Comparison of ENCODE assay signal across 7 cellular contexts in genomic region chr21:31559368-31560119, GRCh38.
DNase-seq lines count a peak whose midpoint lies in the region; ATAC-seq and TF ChIP-seq lines count a peak whose summit lies in the region.

No MANE protein-coding gene starts in this region.

- peaks cover 16% of the 10 kb centered on the region for H3K4me1 ChIP-seq in lower lobe of right lung

- no peaks in the 10 kb centered on the region for H3K9me3 ChIP-seq in lower lobe of right lung

- ATAC-seq in GM18861 (IDR thresholded peaks at IDR 0.05; ENCODE audit: unreplicated experiment) (peak; percentile 62), HG03064 (IDR thresholded peaks at IDR 0.05; ENCODE audit: low read depth, unreplicated experiment) (peak; percentile 82), lower lobe of right lung (peak; percentile 83 to 89)

- H3K27ac ChIP-seq in lower lobe of right lung = no peak overlapping the region

- H3K4me3 ChIP-seq in lower lobe of right lung = peak overlapping the region; percentile 63

- H3K36me3 ChIP-seq in lower lobe of right lung = no peaks in the 10 kb centered on the region

- DNase-seq in NCI-H2227 treated with DMSO at 0.1 percent for 48 hours (lab: John Stamatoyannopoulos, UW) (peak; percentile 98), dermis microvascular lymphatic vessel endothelial cell (ENCODE audit: low read depth in 2 of 2) (peak; percentile 88 to 94), lower lobe of right lung (peak; percentile 80)
- peak; percentile 97 for DNase-seq in activated CD4-positive, alpha-beta T cell treated with anti-CD3 and anti-CD28 coated beads, Interleukin-2, amount 50 U/mL, for 48 hours
- DNase-seq in stimulated activated CD4-positive, alpha-beta T cell treated with anti-CD3 and anti-CD28 coated beads, Interleukin-4, amount 100 ng/mL, for 48 hours (ENCODE audit: low read depth in 2 of 2) = peak; percentile 94 to 95

- H3K27me3 ChIP-seq in lower lobe of right lung (ENCODE audit: low read depth) = peaks cover 54% of the 10 kb centered on the region

- TF ChIP-seq CTCF in lower lobe of right lung (IDR thresholded peaks at IDR 0.05) = no peak

- intact Hi-C loops in lower lobe of right lung (cut with DNase I) = no loop called here
